Comparison of ENCODE assay signal across 3 cellular contexts in genomic region chr14:30897121-30897520, GRCh38. TPM values are rescaled to one million over a fixed set of nuclear protein-coding genes. Genes with fewer than 3 reads are reported as not detected.
"Had no signal": no experiment of that assay in that cellular context is flagged by ENCODE, and none has a peak within 500 bp of the region (broad histone marks: within the 10 kb centered on the region; RNA-seq: fewer than 3 reads in every experiment).

No MANE protein-coding gene starts in this region.

RNA-seq across cellular contexts. Expression of gene COCH, which starts 22.8 kb away (rescaled TPM):
- total RNA-seq: GM23248, H4, HFFc6 had no signal
